8 cellular contexts compared by ENCODE assay signal in the genomic region with DNA sequence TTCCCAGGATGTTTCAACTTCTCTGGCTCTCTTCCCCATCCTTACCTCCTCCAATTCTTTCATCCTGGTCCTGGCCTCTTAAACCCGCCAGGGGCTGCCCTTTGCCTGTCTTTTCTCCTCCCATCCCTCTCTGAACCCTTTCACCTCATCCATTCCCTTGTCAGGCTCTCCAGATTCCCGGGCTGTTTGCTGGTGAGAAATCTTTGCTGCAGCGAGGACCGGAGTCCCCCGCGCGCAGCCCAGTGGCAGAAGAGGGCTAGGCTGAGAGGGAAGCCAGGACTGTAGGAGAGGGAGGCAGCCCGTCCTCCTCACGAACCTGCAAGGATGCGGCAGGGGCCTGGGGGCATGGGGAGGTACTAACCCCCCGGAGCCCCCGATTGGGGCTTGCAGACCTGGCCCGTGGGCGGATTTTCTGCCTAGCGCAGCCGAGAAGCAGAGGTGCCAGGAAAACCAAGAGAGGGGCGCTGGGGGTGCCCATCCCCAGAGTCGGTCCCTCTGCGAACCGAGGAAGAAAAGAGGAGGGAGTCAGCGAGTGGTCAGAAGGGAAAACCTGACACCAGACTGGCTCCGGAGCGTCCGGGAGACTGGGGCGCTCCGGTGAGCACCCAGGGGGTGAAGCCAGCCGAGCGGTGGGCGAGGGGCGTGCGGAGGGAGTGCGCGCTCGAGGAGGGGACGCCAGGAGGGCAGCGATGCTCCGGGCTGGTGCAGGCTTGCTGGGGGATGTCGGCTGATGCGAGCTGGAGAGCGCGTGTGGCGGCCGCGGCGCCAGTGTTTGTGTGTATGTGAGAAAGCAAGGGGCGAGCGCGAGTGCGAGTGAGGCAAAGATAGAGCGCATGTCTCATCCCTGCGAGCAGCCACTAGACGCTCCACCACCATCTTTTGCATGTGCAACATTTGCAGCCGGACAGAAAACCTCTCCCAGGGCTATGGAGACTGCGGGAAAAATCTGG. TPM values are rescaled to one million over a fixed set of nuclear protein-coding genes. Genes with fewer than 3 reads are reported as not detected.
DNase-seq lines count a peak whose midpoint lies in the region; ATAC-seq and TF ChIP-seq lines count a peak whose summit lies in the region.

Gene GRIA4, plus strand, starts transcription at position 242 of the 950 bp plus-strand sequence. CDS start 925 bp downstream, outside the sequence.

- DNase-seq in ACHN (peak; percentile 76), WERI-Rb-1 (peak; percentile 64), fibroblast of pulmonary artery (ENCODE audit: low read depth) (peak; percentile 46)
- no peak for DNase-seq in naive thymus-derived CD8-positive, alpha-beta T cell
- DNase-seq in stimulated activated naive CD4-positive, alpha-beta T cell (lab: John Stamatoyannopoulos, UW), result no peak

- no peaks in the 10 kb centered on the region for H3K4me1 ChIP-seq in HEK293 (ENCODE audit: control insufficient read depth, insufficient read depth, low read length)

- H3K4me3 ChIP-seq in HEK293 (ENCODE audit: low read depth, low read length) (peak within 1 kb of the TSS; percentile 38), WERI-Rb-1 (ENCODE audit: low read depth, low read length) (peak within 1 kb of the TSS; percentile 68), fibroblast of pulmonary artery (replicated peaks; ENCODE audit: low read depth, low read length) (peak within 1 kb of the TSS; percentile 40)

- H3K4me3 Mint-ChIP-seq in naive thymus-derived CD8-positive, alpha-beta T cell, result peak within 1 kb of the TSS; percentile 8 to 69 (median 50)

- H3K27ac Mint-ChIP-seq in naive thymus-derived CD8-positive, alpha-beta T cell, result peak within 1 kb of the TSS in 1 of 10 donors; percentile 11

- H3K36me3 ChIP-seq in HEK293 (ENCODE audit: control insufficient read depth in 2 of 2, insufficient read depth in 1 of 2, low read length in 2 of 2) (no peaks in the 10 kb centered on the region), WERI-Rb-1 (no peaks in the 10 kb centered on the region)

- H3K27me3 Mint-ChIP-seq in naive thymus-derived CD8-positive, alpha-beta T cell, result peaks cover 13 to 63% (median 35%) of the 10 kb centered on the region in 5 donors

- CTCF ChIA-PET in HEK293 (lab: Yijun Ruan, JAX), result no interaction called here

- no peaks in the 10 kb centered on the region for H3K9me3 ChIP-seq in HEK293 (ENCODE audit: control insufficient read depth, insufficient read depth, low read depth, low read length)
- H3K9me3 ChIP-seq in WERI-Rb-1 (ENCODE audit: severe bottlenecking), result no peaks in the 10 kb centered on the region

- H3K27ac ChIP-seq in HEK293 (ENCODE audit: extremely low read depth, low read depth, low read length), result no peak within 1 kb of the TSS
- H3K27ac ChIP-seq in WERI-Rb-1, result no peak within 1 kb of the TSS

- TF ChIP-seq CTCF in HEK293 (tag by site-specific recombination; IDR thresholded peaks at IDR 0.05), result no peak
- TF ChIP-seq CTCF in WERI-Rb-1 (IDR thresholded peaks at IDR 0.05; ENCODE audit: low read depth, low read length), result no peak
- TF ChIP-seq CTCF in fibroblast of pulmonary artery (IDR thresholded peaks at IDR 0.05; ENCODE audit: low read length, missing control alignments), result no peak

- H3K27me3 ChIP-seq in WERI-Rb-1 (ENCODE audit: insufficient read depth, low read depth, severe bottlenecking), result peaks cover 5% of the 10 kb centered on the region

- ATAC-seq in naive thymus-derived CD8-positive, alpha-beta T cell, result peak in 1 of 2 donors; percentile 38
- ATAC-seq in HG02885 (IDR thresholded peaks at IDR 0.05; ENCODE audit: poor library complexity, unreplicated experiment) (no peak), GM19452 (IDR thresholded peaks at IDR 0.05; ENCODE audit: unreplicated experiment) (no peak)

- in situ Hi-C loops in ACHN (cut with HindIII; ENCODE audit: low pct_ligation_motif_present, low pct_unique_long_range_greater_than_20kb, low sequenced_read_pairs), result no loop called here

- H3K4me1 Mint-ChIP-seq in naive thymus-derived CD8-positive, alpha-beta T cell, result peaks cover 5 to 23% (median 18%) of the 10 kb centered on the region in 4 donors

- POLR2A ChIA-PET in HEK293 (lab: Yijun Ruan, JAX), result no interaction called here
- POLR2A ChIA-PET in naive thymus-derived CD8-positive, alpha-beta T cell (lab: Charles Lee), result interaction anchor here (0.7 kb wide), 1 partner anchor 159 kb away, joined by 5 read pairs; no protein-coding TSS in a partner anchor

- H3K36me3 Mint-ChIP-seq in naive thymus-derived CD8-positive, alpha-beta T cell, result no peaks in the 10 kb centered on the region

- H3K9me3 Mint-ChIP-seq in naive thymus-derived CD8-positive, alpha-beta T cell, result peaks cover 0 to 11% (median 2%) of the 10 kb centered on the region in 9 donors

TF ChIP-seq in HEK293, 187 proteins besides CTCF, POLR2A, EP300 and RAD21 (continues in another document):
- TF ChIP-seq ZNF747 (tag by site-specific recombination; IDR thresholded peaks at IDR 0.05) (no peak), GLIS1 (tag by site-specific recombination; IDR thresholded peaks at IDR 0.05) (peak; percentile 56), OVOL3 (tag by site-specific recombination; IDR thresholded peaks at IDR 0.05) (no peak), KLF10 (tag by site-specific recombination; IDR thresholded peaks at IDR 0.05) (no peak), ZNF391 (tag by site-specific recombination; IDR thresholded peaks at IDR 0.05; ENCODE audit: borderline replicate concordance, low read depth) (no peak), BCL11A (tag by site-specific recombination; IDR thresholded peaks at IDR 0.05; ENCODE audit: low read depth) (no peak), ZBTB44 (tag by site-specific recombination; IDR thresholded peaks at IDR 0.05) (no peak), SP3 (tag by site-specific recombination; IDR thresholded peaks at IDR 0.05) (no peak), ZBTB20 (tag by site-specific recombination; IDR thresholded peaks at IDR 0.05) (peak; percentile 78), EGR2 (tag by site-specific recombination; IDR thresholded peaks at IDR 0.05; ENCODE audit: low read depth) (no peak), ZNF157 (tag by site-specific recombination; IDR thresholded peaks at IDR 0.05) (no peak)
- TF ChIP-seq, protein P1, sequence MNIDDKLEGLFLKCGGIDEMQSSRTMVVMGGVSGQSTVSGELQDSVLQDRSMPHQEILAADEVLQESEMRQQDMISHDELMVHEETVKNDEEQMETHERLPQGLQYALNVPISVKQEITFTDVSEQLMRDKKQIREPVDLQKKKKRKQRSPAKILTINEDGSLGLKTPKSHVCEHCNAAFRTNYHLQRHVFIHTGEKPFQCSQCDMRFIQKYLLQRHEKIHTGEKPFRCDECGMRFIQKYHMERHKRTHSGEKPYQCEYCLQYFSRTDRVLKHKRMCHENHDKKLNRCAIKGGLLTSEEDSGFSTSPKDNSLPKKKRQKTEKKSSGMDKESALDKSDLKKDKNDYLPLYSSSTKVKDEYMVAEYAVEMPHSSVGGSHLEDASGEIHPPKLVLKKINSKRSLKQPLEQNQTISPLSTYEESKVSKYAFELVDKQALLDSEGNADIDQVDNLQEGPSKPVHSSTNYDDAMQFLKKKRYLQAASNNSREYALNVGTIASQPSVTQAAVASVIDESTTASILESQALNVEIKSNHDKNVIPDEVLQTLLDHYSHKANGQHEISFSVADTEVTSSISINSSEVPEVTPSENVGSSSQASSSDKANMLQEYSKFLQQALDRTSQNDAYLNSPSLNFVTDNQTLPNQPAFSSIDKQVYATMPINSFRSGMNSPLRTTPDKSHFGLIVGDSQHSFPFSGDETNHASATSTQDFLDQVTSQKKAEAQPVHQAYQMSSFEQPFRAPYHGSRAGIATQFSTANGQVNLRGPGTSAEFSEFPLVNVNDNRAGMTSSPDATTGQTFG (tag by site-specific recombination; IDR thresholded peaks at IDR 0.05; ENCODE audit: borderline replicate concordance), result no peak

RNA-seq across cellular contexts. Expression of gene GRIA4, which starts in this region (rescaled TPM):
- not detected for total RNA-seq in naive thymus-derived CD8-positive, alpha-beta T cell
- not detected for polyA plus RNA-seq in naive thymus-derived CD8-positive, alpha-beta T cell

Comparison
In these comparisons a context has a peak if more than half of its experiments do, and no peak if none do; other contexts are left out.
1. DNase-seq: peak in ACHN (single experiment), WERI-Rb-1 (single experiment) and fibroblast of pulmonary artery (single experiment); none in naive thymus-derived CD8-positive, alpha-beta T cell (0 of 10) and stimulated activated naive CD4-positive, alpha-beta T cell (0 of 6).
2. Peak in every context shown above with its lines, with median percentiles within 50 percentile points of each other: H3K4me3 ChIP-seq.